In genomic region chr19:58560921-58561320, GRCh38 we compare ENCODE assay signal across 14 cellular contexts. TPM values are rescaled to one million over a fixed set of nuclear protein-coding genes. Genes with fewer than 3 reads are reported as not detected.
DNase-seq lines count a peak whose midpoint lies in the region; ATAC-seq and TF ChIP-seq lines count a peak whose summit lies in the region.
"Had no signal": no experiment of that assay in that cellular context is flagged by ENCODE, and none has a peak within 500 bp of the region (broad histone marks: within the 10 kb centered on the region; RNA-seq: fewer than 3 reads in every experiment).

No MANE protein-coding gene starts in this region.

- no peak overlapping the region for H3K9ac ChIP-seq in DND-41 (ENCODE audit: low read depth, low read length)
- no peak overlapping the region for H3K9ac ChIP-seq in mesendoderm (ENCODE audit: low read length)

- H3K23ac ChIP-seq in mesendoderm (ENCODE audit: low read length), result no peak overlapping the region

- CTCF ChIA-PET in activated CD8-positive, alpha-beta T cell treated with anti-CD3 and anti-CD28 coated beads for 36 hours (lab: Charles Lee), result interaction anchor here (1.5 to 1.6 kb wide), 2 partner anchors 20 to 41 kb away, joined by 8 to 10 read pairs; partner anchors contain the start of gene ZBTB45

- no peaks in the 10 kb centered on the region for H3K9me3 ChIP-seq in DND-41 (ENCODE audit: insufficient read depth, low read length, severe bottlenecking)
- H3K9me3 ChIP-seq: right atrium auricular region, upper lobe of left lung had no signal

- H3K27me3 Mint-ChIP-seq in activated CD8-positive, alpha-beta T cell treated with anti-CD3 and anti-CD28 coated beads for 36 hours, result no peaks in the 10 kb centered on the region

- POLR2A ChIA-PET in activated CD8-positive, alpha-beta T cell treated with anti-CD3 and anti-CD28 coated beads for 36 hours (lab: Charles Lee), result interaction anchor here (0.8 to 5.1 kb wide), 8 partner anchors 8 to 55 kb away, joined by 3 to 35 read pairs (median 16); partner anchors contain the start of genes CHMP2A, MZF1, TRIM28 and ZBTB45

- peaks cover 65% of the 10 kb centered on the region for H3K79me2 ChIP-seq in DND-41 (ENCODE audit: insufficient read depth, low read length)
- H3K79me2 ChIP-seq in mesendoderm (ENCODE audit: control insufficient read depth, insufficient read depth, low read length), result peaks cover 21% of the 10 kb centered on the region

- H3K27ac ChIP-seq in C4-2B (peak overlapping the region; percentile 63; the same call in 1 of the 2 replicates), DND-41 (ENCODE audit: low read length) (0 out of 2 replicates have a peak overlapping the region, but pooled peaks have one; percentile 2), mesendoderm (ENCODE audit: low read depth, low read length) (no peak overlapping the region)
- H3K27ac ChIP-seq: right atrium auricular region, upper lobe of left lung had no signal

- TF ChIP-seq CTCF in C4-2B (conservative IDR thresholded peaks at IDR 0.05) (no peak), DND-41 (IDR thresholded peaks at IDR 0.05; ENCODE audit: borderline replicate concordance, extremely low read depth, low read length, poor library complexity, severe bottlenecking) (no peak)
- TF ChIP-seq CTCF in activated CD8-positive, alpha-beta T cell treated with anti-CD3 and anti-CD28 coated beads for 36 hours (IDR thresholded peaks at IDR 0.05), result no peak

- intact Hi-C loops in activated CD8-positive, alpha-beta T cell treated with anti-CD3 and anti-CD28 coated beads for 36 hours (cut with micrococcal nuclease), result no loop called here

- no peak overlapping the region for H2BK15ac ChIP-seq in mesendoderm (replicated peaks; ENCODE audit: low read depth)

- H3K4ac ChIP-seq in mesendoderm (ENCODE audit: low read depth, low read length), result no peak overlapping the region

- H3K4me3 ChIP-seq in DND-41 (ENCODE audit: low read depth in 1 of 2, low read length in 2 of 2), result no peak overlapping the region
- H3K4me3 ChIP-seq in mesendoderm (ENCODE audit: low read length), result no peak overlapping the region
- H3K4me3 ChIP-seq: right atrium auricular region, upper lobe of left lung had no signal

- peaks cover 34% of the 10 kb centered on the region for H3K4me1 ChIP-seq in DND-41 (ENCODE audit: insufficient read depth, low read length)
- peaks cover 7% of the 10 kb centered on the region for H3K4me1 ChIP-seq in mesendoderm (ENCODE audit: control insufficient read depth, low read depth, low read length)

- H3K36me3 ChIP-seq in DND-41 (ENCODE audit: insufficient read depth, low read length), result peaks cover 33% of the 10 kb centered on the region
- H3K36me3 ChIP-seq in mesendoderm (ENCODE audit: control insufficient read depth, insufficient read depth, low read length), result peaks cover 2% of the 10 kb centered on the region

- H4K20me1 ChIP-seq in DND-41 (ENCODE audit: insufficient read depth, low read length), result peaks cover 20% of the 10 kb centered on the region

- no peak overlapping the region for H4K8ac ChIP-seq in mesendoderm (ENCODE audit: low read depth, low read length)

- peak overlapping the region; percentile 99 for H3K27ac Mint-ChIP-seq in activated CD8-positive, alpha-beta T cell treated with anti-CD3 and anti-CD28 coated beads for 36 hours

- H3K18ac ChIP-seq in mesendoderm (ENCODE audit: low read length), result no peak overlapping the region

- H3K4me3 Mint-ChIP-seq in activated CD8-positive, alpha-beta T cell treated with anti-CD3 and anti-CD28 coated beads for 36 hours, result peak overlapping the region; percentile 98

- ATAC-seq in DND-41 (ENCODE audit: insufficient read depth, low read depth) (no peak), HG02588 (IDR thresholded peaks at IDR 0.05; ENCODE audit: unreplicated experiment) (no peak)
- ATAC-seq in activated CD8-positive, alpha-beta T cell treated with anti-CD3 and anti-CD28 coated beads for 36 hours, result no peak
- ATAC-seq: left lobe of liver had no signal

- H3K27me3 ChIP-seq in DND-41 (ENCODE audit: insufficient read depth, low read length, poor library complexity), result no peaks in the 10 kb centered on the region
- no peaks in the 10 kb centered on the region for H3K27me3 ChIP-seq in mesendoderm (ENCODE audit: insufficient read depth, low read length, poor library complexity)
- H3K27me3 ChIP-seq: right atrium auricular region had no signal

- no peak overlapping the region for H2BK120ac ChIP-seq in mesendoderm (ENCODE audit: low read depth, low read length)

- H3K9me3 Mint-ChIP-seq in activated CD8-positive, alpha-beta T cell treated with anti-CD3 and anti-CD28 coated beads for 36 hours, result no peaks in the 10 kb centered on the region

- H2AK5ac ChIP-seq in mesendoderm (ENCODE audit: low read length), result no peak overlapping the region

- peaks cover 47% of the 10 kb centered on the region for H3K4me1 Mint-ChIP-seq in activated CD8-positive, alpha-beta T cell treated with anti-CD3 and anti-CD28 coated beads for 36 hours (ENCODE audit: low read depth)

- peak overlapping the region; percentile 25 for H3K56ac ChIP-seq in mesendoderm (ENCODE audit: low read length)

- DNase-seq in DND-41, result no peak
- DNase-seq in activated CD8-positive, alpha-beta T cell treated with anti-CD3 and anti-CD28 coated beads for 36 hours, result no peak
- no peak for DNase-seq in mesendoderm
- DNase-seq in midbrain (lab: John Stamatoyannopoulos, UW), result no peak
- DNase-seq in NCI-H2227 treated with DMSO at 0.1 percent for 48 hours (lab: John Stamatoyannopoulos, UW), result no peak
- no peak for DNase-seq in D341Med (ENCODE audit: low spot score)
- DNase-seq: hippocampal formation; SIG-M5; stimulated activated CD4-positive, alpha-beta T cell treated with anti-CD3 and anti-CD28 coated beads, Interleukin-4, amount 100 ng/mL, for 1 hour; upper lobe of left lung had no signal

- H2BK5ac ChIP-seq in mesendoderm (ENCODE audit: low read length), result no peak overlapping the region

- H3K4me2 ChIP-seq in DND-41 (ENCODE audit: insufficient read depth, low read length), result 0 out of 2 replicates have a peak overlapping the region, but pooled peaks have one; percentile 80
- H3K4me2 ChIP-seq in mesendoderm (ENCODE audit: low read length), result no peak overlapping the region

- H3K36me3 Mint-ChIP-seq in activated CD8-positive, alpha-beta T cell treated with anti-CD3 and anti-CD28 coated beads for 36 hours (ENCODE audit: low read depth), result peaks cover 41% of the 10 kb centered on the region

- H2AFZ ChIP-seq in DND-41 (ENCODE audit: low read depth, low read length), result no peak overlapping the region

- peaks cover 5% of the 10 kb centered on the region for H3K79me1 ChIP-seq in mesendoderm (ENCODE audit: low read length)

- H4K5ac ChIP-seq in mesendoderm (ENCODE audit: low read length), result no peak overlapping the region

RNA-seq across cellular contexts. Expression of gene UBE2M, which starts 2.5 kb away (rescaled TPM):
- total RNA-seq in activated CD8-positive, alpha-beta T cell treated with anti-CD3 and anti-CD28 coated beads for 36 hours, result 100 to 1,000 TPM; 107 to 114 TPM
- 86.4 TPM for polyA plus RNA-seq in mesendoderm (2013, experiment 1 of 2)
- polyA plus RNA-seq in mesendoderm (2013, experiment 2 of 2), result 88.0 TPM

RNA-seq across cellular contexts. Expression of gene CHMP2A, which starts 6.0 kb away (rescaled TPM):
- 10 to 100 TPM; 88.3 to 90.0 TPM for total RNA-seq in activated CD8-positive, alpha-beta T cell treated with anti-CD3 and anti-CD28 coated beads for 36 hours
- 60.0 TPM for polyA plus RNA-seq in mesendoderm (2013, experiment 1 of 2)
- polyA plus RNA-seq in mesendoderm (2013, experiment 2 of 2), result 58.5 TPM

RNA-seq across cellular contexts. Expression of gene MZF1, which starts 12.2 kb away (rescaled TPM):
- 10 to 100 TPM; 12.1 to 13.4 TPM for total RNA-seq in activated CD8-positive, alpha-beta T cell treated with anti-CD3 and anti-CD28 coated beads for 36 hours
- polyA plus RNA-seq in mesendoderm (2013, experiment 1 of 2), result 6.5 TPM
- polyA plus RNA-seq in mesendoderm (2013, experiment 2 of 2), result 6.3 TPM

RNA-seq across cellular contexts. Expression of gene TRIM28, which starts 17.1 kb away (rescaled TPM):
- total RNA-seq in activated CD8-positive, alpha-beta T cell treated with anti-CD3 and anti-CD28 coated beads for 36 hours, result 100 to 1,000 TPM; 527 to 550 TPM
- 1,044 TPM for polyA plus RNA-seq in mesendoderm (2013, experiment 1 of 2)
- 1,033 TPM for polyA plus RNA-seq in mesendoderm (2013, experiment 2 of 2)

RNA-seq across cellular contexts. Expression of gene ZBTB45, which starts 41.3 kb away (rescaled TPM):
- total RNA-seq in activated CD8-positive, alpha-beta T cell treated with anti-CD3 and anti-CD28 coated beads for 36 hours, result 1 to 10 TPM; 7.4 to 7.9 TPM
- 13.0 TPM for polyA plus RNA-seq in mesendoderm (2013, experiment 1 of 2)
- 12.6 TPM for polyA plus RNA-seq in mesendoderm (2013, experiment 2 of 2)
